ENCODE assay signal across 24 cellular contexts in the genomic region with DNA sequence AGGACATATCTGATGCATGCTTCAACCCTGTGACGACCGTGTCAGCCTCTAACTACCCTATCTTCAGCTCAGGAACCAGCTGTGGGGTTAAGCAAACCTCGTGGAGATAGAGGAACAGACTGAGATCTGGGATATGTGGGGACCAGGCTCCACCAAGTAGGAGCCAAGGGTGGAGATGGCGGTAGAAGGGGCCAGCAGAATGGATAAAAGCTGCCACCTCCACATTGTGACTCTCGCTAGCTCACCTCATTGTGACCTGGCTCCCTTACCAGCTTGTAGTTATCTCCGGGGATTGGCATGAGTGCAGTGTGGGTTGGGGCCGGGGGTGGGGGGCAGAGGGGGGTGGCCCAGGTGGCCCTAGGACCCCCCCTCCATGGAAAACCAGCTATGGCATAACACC. TPM values are rescaled to one million over a fixed set of nuclear protein-coding genes. Genes with fewer than 3 reads are reported as not detected.
DNase-seq lines count a peak whose midpoint lies in the region; ATAC-seq, FAIRE-seq and TF ChIP-seq lines count a peak whose summit lies in the region.
"Had no signal": no experiment of that assay in that cellular context is flagged by ENCODE, and none has a peak within 500 bp of the region (broad histone marks: within the 10 kb centered on the region; RNA-seq: fewer than 3 reads in every experiment).

SPEM2 (plus strand) TSS at position 301 of the 400 bp plus-strand sequence; CDS start at position 374, 73 bp downstream.

- DNase-seq in stimulated activated naive CD8-positive, alpha-beta T cell treated with anti-CD3 and anti-CD28 coated beads, Interleukin-15, Interleukin-2, amounts not matched to agents 100 U/mL and 50 U/mL, for 24 hours: no peak
- DNase-seq in astrocyte (ENCODE audit: low read depth) (no peak), neural progenitor cell (ENCODE audit: low spot score) (no peak), testis (no peak), esophagus squamous epithelium (lab: John Stamatoyannopoulos, UW) (no peak), HPDE6-E6E7 (ENCODE audit: extremely low spot score) (no peak), foreskin melanocyte (no peak)
- DNase-seq: CD4-positive, alpha-beta T cell; CD8-positive, alpha-beta memory T cell; DMS 273 treated with DMSO at 0.1 percent for 48 hours; DMS79; EL; GDM1; GM23248; HFFc6 had no signal

- TF ChIP-seq CTCF in astrocyte (IDR thresholded peaks at IDR 0.05; ENCODE audit: insufficient read depth, low read depth, low read length): no peak
- TF ChIP-seq CTCF in neural progenitor cell (IDR thresholded peaks at IDR 0.05): no peak
- TF ChIP-seq CTCF in testis (IDR thresholded peaks at IDR 0.05): no peak
- no peak for TF ChIP-seq CTCF in esophagus squamous epithelium (IDR thresholded peaks at IDR 0.05)

- H3K36me3 Mint-ChIP-seq in stimulated activated naive CD8-positive, alpha-beta T cell treated with anti-CD3 and anti-CD28 coated beads, Interleukin-15, Interleukin-2, amounts not matched to agents 100 ng/mL and 50 ng/mL, for 24 hours (ENCODE audit: low read depth): no peaks in the 10 kb centered on the region
- peaks cover 3% of the 10 kb centered on the region for H3K36me3 Mint-ChIP-seq in astrocyte (ENCODE audit: low read depth, unreplicated experiment)
- no peaks in the 10 kb centered on the region for H3K36me3 Mint-ChIP-seq in neural progenitor cell
- H3K36me3 Mint-ChIP-seq: CD14-positive monocyte; CD8-positive, alpha-beta memory T cell had no signal

- no peak for TF ChIP-seq POLR2A in testis (IDR thresholded peaks at IDR 0.05)
- no peak for TF ChIP-seq POLR2A in esophagus squamous epithelium (IDR thresholded peaks at IDR 0.05)

- no peak within 1 kb of the TSS for H3K4me3 Mint-ChIP-seq in stimulated activated naive CD8-positive, alpha-beta T cell treated with anti-CD3 and anti-CD28 coated beads, Interleukin-15, Interleukin-2, amounts not matched to agents 100 ng/mL and 50 ng/mL, for 24 hours
- peak within 1 kb of the TSS; percentile 45 for H3K4me3 Mint-ChIP-seq in astrocyte (ENCODE audit: unreplicated experiment)
- peak within 1 kb of the TSS; percentile 50 for H3K4me3 Mint-ChIP-seq in neural progenitor cell
- H3K4me3 Mint-ChIP-seq: CD14-positive monocyte; CD4-positive, alpha-beta T cell; CD8-positive, alpha-beta memory T cell; HFFc6 had no signal

- H3K4me1 ChIP-seq in astrocyte (ENCODE audit: insufficient read depth, low read length) (no peaks in the 10 kb centered on the region), neural progenitor cell (no peaks in the 10 kb centered on the region), testis (no peaks in the 10 kb centered on the region), esophagus squamous epithelium (no peaks in the 10 kb centered on the region)
- H3K4me1 ChIP-seq: HAP-1 had no signal

- H3K27ac ChIP-seq in astrocyte (ENCODE audit: low read depth, low read length) (no peak within 1 kb of the TSS), neural progenitor cell (no peak within 1 kb of the TSS), testis (no peak within 1 kb of the TSS), esophagus squamous epithelium (no peak within 1 kb of the TSS)
- H3K27ac ChIP-seq: GM23248 had no signal

- no peak within 1 kb of the TSS for H2AFZ ChIP-seq in astrocyte (ENCODE audit: low read depth, low read length)
- no peak within 1 kb of the TSS for H2AFZ ChIP-seq in neural progenitor cell (replicated peaks)
- H2AFZ ChIP-seq: GM23248 had no signal

- H3K4me3 ChIP-seq in astrocyte (ENCODE audit: insufficient read depth, low read depth, low read length) (no peak within 1 kb of the TSS), neural progenitor cell (no peak within 1 kb of the TSS), testis (no peak within 1 kb of the TSS), esophagus squamous epithelium (no peak within 1 kb of the TSS)
- H3K4me3 ChIP-seq: GM12878, GM23248, HAP-1 had no signal

- H3K27me3 ChIP-seq in astrocyte (ENCODE audit: insufficient read depth, low read length) (no peaks in the 10 kb centered on the region), neural progenitor cell (no peaks in the 10 kb centered on the region), testis (no peaks in the 10 kb centered on the region), esophagus squamous epithelium (no peaks in the 10 kb centered on the region)

- 84 to 91% methylated on average over 7 of the region's 7 CpGs for WGBS in testis, 2 donors
- WGBS in esophagus squamous epithelium, 2 donors: 72 to 74% methylated on average over 5 to 6 of the region's 7 CpGs

- H3F3A ChIP-seq in neural progenitor cell (ENCODE audit: low read depth): no peaks in the 10 kb centered on the region

- H3K79me2 ChIP-seq in astrocyte (ENCODE audit: insufficient read depth, low read length): no peaks in the 10 kb centered on the region
- H3K79me2 ChIP-seq in neural progenitor cell (ENCODE audit: low read depth): no peaks in the 10 kb centered on the region

- H3K4me2 ChIP-seq in astrocyte (ENCODE audit: low read length): no peak within 1 kb of the TSS
- no peak within 1 kb of the TSS for H3K4me2 ChIP-seq in neural progenitor cell

- H3K27me3 Mint-ChIP-seq in stimulated activated naive CD8-positive, alpha-beta T cell treated with anti-CD3 and anti-CD28 coated beads, Interleukin-15, Interleukin-2, amounts not matched to agents 100 ng/mL and 50 ng/mL, for 24 hours: no peaks in the 10 kb centered on the region
- H3K27me3 Mint-ChIP-seq in astrocyte (ENCODE audit: low read depth, unreplicated experiment) (peaks cover 3% of the 10 kb centered on the region), neural progenitor cell (ENCODE audit: insufficient read depth, low read depth) (peaks cover 17% of the 10 kb centered on the region)
- H3K27me3 Mint-ChIP-seq: CD4-positive, alpha-beta T cell had no signal

- no peaks in the 10 kb centered on the region for H3K4me1 Mint-ChIP-seq in stimulated activated naive CD8-positive, alpha-beta T cell treated with anti-CD3 and anti-CD28 coated beads, Interleukin-15, Interleukin-2, amounts not matched to agents 100 ng/mL and 50 ng/mL, for 24 hours (ENCODE audit: low read depth)
- H3K4me1 Mint-ChIP-seq in astrocyte (ENCODE audit: low read depth, unreplicated experiment) (no peaks in the 10 kb centered on the region), neural progenitor cell (peaks cover 14% of the 10 kb centered on the region)
- H3K4me1 Mint-ChIP-seq: CD14-positive monocyte; CD8-positive, alpha-beta memory T cell had no signal

- no peak within 1 kb of the TSS for H3K9ac ChIP-seq in astrocyte (ENCODE audit: low read length)
- H3K9ac ChIP-seq in neural progenitor cell: no peak within 1 kb of the TSS
- H3K9ac ChIP-seq: GM23248 had no signal

- H3K9me3 ChIP-seq in astrocyte (ENCODE audit: insufficient read depth, low read depth, low read length) (no peaks in the 10 kb centered on the region), neural progenitor cell (ENCODE audit: low read depth) (no peaks in the 10 kb centered on the region), testis (no peaks in the 10 kb centered on the region), esophagus squamous epithelium (no peaks in the 10 kb centered on the region)
- H3K9me3 ChIP-seq: HAP-1 had no signal

- ATAC-seq in stimulated activated naive CD8-positive, alpha-beta T cell treated with anti-CD3 and anti-CD28 coated beads, Interleukin-15, Interleukin-2, amounts not matched to agents 100 U/mL and 50 U/mL, for 24 hours: no peak
- ATAC-seq: GM12878 had no signal

- no peaks in the 10 kb centered on the region for H3K9me3 Mint-ChIP-seq in stimulated activated naive CD8-positive, alpha-beta T cell treated with anti-CD3 and anti-CD28 coated beads, Interleukin-15, Interleukin-2, amounts not matched to agents 100 ng/mL and 50 ng/mL, for 24 hours
- no peaks in the 10 kb centered on the region for H3K9me3 Mint-ChIP-seq in astrocyte (ENCODE audit: unreplicated experiment)
- H3K9me3 Mint-ChIP-seq in neural progenitor cell: no peaks in the 10 kb centered on the region
- H3K9me3 Mint-ChIP-seq: CD14-positive monocyte; CD4-positive, alpha-beta T cell; CD8-positive, alpha-beta memory T cell; HFFc6 had no signal

- intact Hi-C loops in testis (cut with DNase I; ENCODE audit: low total_unique reads): no loop called here
- intact Hi-C loops in esophagus squamous epithelium (cut with DNase I): no loop called here

- H3K36me3 ChIP-seq in astrocyte (ENCODE audit: insufficient read depth, low read length) (no peaks in the 10 kb centered on the region), neural progenitor cell (no peaks in the 10 kb centered on the region), testis (ENCODE audit: low read depth, missing control alignments) (no peaks in the 10 kb centered on the region), esophagus squamous epithelium (no peaks in the 10 kb centered on the region)
- H3K36me3 ChIP-seq: HAP-1 had no signal

- peak within 1 kb of the TSS; percentile 0 for H3K27ac Mint-ChIP-seq in stimulated activated naive CD8-positive, alpha-beta T cell treated with anti-CD3 and anti-CD28 coated beads, Interleukin-15, Interleukin-2, amounts not matched to agents 100 ng/mL and 50 ng/mL, for 24 hours
- H3K27ac Mint-ChIP-seq in astrocyte (ENCODE audit: unreplicated experiment): peak within 1 kb of the TSS; percentile 58
- H3K27ac Mint-ChIP-seq in neural progenitor cell: peak within 1 kb of the TSS; percentile 8
- H3K27ac Mint-ChIP-seq: CD4-positive, alpha-beta T cell; HFFc6 had no signal

- H4K20me1 ChIP-seq in astrocyte (ENCODE audit: insufficient read depth, low read length): no peaks in the 10 kb centered on the region
- no peaks in the 10 kb centered on the region for H4K20me1 ChIP-seq in neural progenitor cell (ENCODE audit: low read depth)

- no peak for FAIRE-seq in astrocyte (lab: Jason Lieb, UNC)
- FAIRE-seq: D721Med, GM12878, GM19239 had no signal

RNA-seq across cellular contexts. Expression of gene SPEM2, which starts in this region (rescaled TPM):
- 0.14 and 0.17 TPM in 2 replicates for total RNA-seq in astrocyte
- total RNA-seq in neural progenitor cell (ENCODE audit: low replicate concordance): not detected in 2 replicates
- 100 to 1,000 TPM in 1 of 2 donors, 10 to 100 TPM in 1; 41.4 to 202 TPM for total RNA-seq in testis
- polyA plus RNA-seq in testis (ENCODE audit: insufficient read depth, low read depth, low replicate concordance): 111 TPM
- not detected for total RNA-seq in esophagus squamous epithelium
- total RNA-seq: A172; CD4-positive, alpha-beta T cell; CD8-positive, alpha-beta memory T cell; GM12878; GM23248; H4; HFFc6 had no signal
- polyA plus RNA-seq: BJ; CD14-positive monocyte; CD8-positive, alpha-beta memory T cell; GM12878; GM23248 had no signal

Comparison
In these comparisons a context has a peak if more than half of its experiments do, and no peak if none do; other contexts are left out.
1. RNA of gene SPEM2 (total RNA-seq): 41.4 to 202 TPM in testis; 0.14 to 0.17 TPM in astrocyte, not detected in neural progenitor cell and not detected in esophagus squamous epithelium; every median in the first group is over 10 times any median in the second.
2. H3K27ac Mint-ChIP-seq: peak in every context shown above with its lines; median percentile 58 in astrocyte; 8 in neural progenitor cell; 0 in stimulated activated naive CD8-positive, alpha-beta T cell treated with anti-CD3 and anti-CD28 coated beads, Interleukin-15, Interleukin-2, amounts not matched to agents 100 ng/mL and 50 ng/mL, for 24 hours.